In genomic region chr16:49366669-49367068, GRCh38 we compare ENCODE assay signal across 12 cellular contexts. TPM values are rescaled to one million over a fixed set of nuclear protein-coding genes. Genes with fewer than 3 reads are reported as not detected.
A peak's percentile ranks its signal among the peaks of the same experiment; 100 is the strongest.
DNase-seq lines count a peak whose midpoint lies in the region; ATAC-seq and TF ChIP-seq lines count a peak whose summit lies in the region.
"Had no signal": no experiment of that assay in that cellular context is flagged by ENCODE, and none has a peak within 500 bp of the region (broad histone marks: within the 10 kb centered on the region; RNA-seq: fewer than 3 reads in every experiment).

No MANE protein-coding gene starts in this region.

- no TSS peak for BruUV-seq in A673 (replicated peaks; lab: Mats Ljungman, UMichigan)

- POLR2A ChIA-PET in A673 (lab: Charles Lee; ENCODE audit: low non-redundant PET) = no interaction called here

- TF ChIP-seq CTCF in A673 (conservative IDR thresholded peaks at IDR 0.05; ENCODE audit: low read depth, low read length) = no peak

- ATAC-seq in GM19023 (IDR thresholded peaks at IDR 0.05; ENCODE audit: unreplicated experiment) (peak; percentile 45), HG02678 (IDR thresholded peaks at IDR 0.05; ENCODE audit: unreplicated experiment) (peak; percentile 66), HG03565 (IDR thresholded peaks at IDR 0.05; ENCODE audit: unreplicated experiment) (peak; percentile 31)
- ATAC-seq: upper lobe of right lung had no signal

- intact Hi-C loops in A673 (cut with micrococcal nuclease; ENCODE audit: unreplicated experiment) = no loop called here

- no peaks in the 10 kb centered on the region for H3K9me3 ChIP-seq in iPS-20b (ENCODE audit: insufficient read depth, low read depth, low read length)
- H3K9me3 ChIP-seq in effector memory CD4-positive, alpha-beta T cell (ENCODE audit: control insufficient read depth, low read length) = peaks cover 4% of the 10 kb centered on the region
- no peaks in the 10 kb centered on the region for H3K9me3 ChIP-seq in A673 (ENCODE audit: low read depth, low read length, poor library complexity, severe bottlenecking)
- H3K9me3 ChIP-seq: prostate gland, upper lobe of right lung had no signal

- peak overlapping the region; percentile 80; the same call in 1 of the 2 replicates for H3K9ac ChIP-seq in iPS-20b (ENCODE audit: low read depth, low read length)

- H3K4me3 ChIP-seq in iPS-20b (ENCODE audit: low read length) = no peak overlapping the region
- H3K4me3 ChIP-seq in effector memory CD4-positive, alpha-beta T cell (ENCODE audit: insufficient read depth, low read depth, low read length, poor library complexity, severe bottlenecking) = no peak overlapping the region
- H3K4me3 ChIP-seq in A673 (ENCODE audit: low read depth, low read length, poor library complexity, severe bottlenecking) = no peak overlapping the region
- H3K4me3 ChIP-seq: prostate gland, upper lobe of right lung had no signal

- no peaks in the 10 kb centered on the region for H3K36me3 ChIP-seq in iPS-20b (ENCODE audit: insufficient read depth, low read depth, low read length)
- H3K36me3 ChIP-seq in effector memory CD4-positive, alpha-beta T cell (ENCODE audit: control insufficient read depth, insufficient read depth, low read length) = no peaks in the 10 kb centered on the region
- no peaks in the 10 kb centered on the region for H3K36me3 ChIP-seq in A673 (ENCODE audit: insufficient read depth, low read length, poor library complexity, severe bottlenecking)
- H3K36me3 ChIP-seq: prostate gland, upper lobe of right lung had no signal

- DNase-seq in dermis blood vessel endothelial cell (no peak), A673 (ENCODE audit: low spot score) (no peak)
- no peak for DNase-seq in effector CD8-positive, alpha-beta T cell (lab: John Stamatoyannopoulos, UW)
- DNase-seq in effector memory CD4-positive, alpha-beta T cell = no peak
- DNase-seq: NCI-H146, upper lobe of right lung had no signal

- CTCF ChIA-PET in A673 (lab: Charles Lee) = no interaction called here

- H3K27ac ChIP-seq in iPS-20b (ENCODE audit: low read length) (peak overlapping the region; percentile 93), A673 (ENCODE audit: low read depth, low read length, poor library complexity, severe bottlenecking) (no peak overlapping the region)
- H3K27ac ChIP-seq in effector memory CD4-positive, alpha-beta T cell (ENCODE audit: insufficient read depth, low read length, poor library complexity, severe bottlenecking) = no peak overlapping the region
- H3K27ac ChIP-seq: prostate gland, upper lobe of right lung had no signal

- H3K4me1 ChIP-seq in iPS-20b (ENCODE audit: insufficient read depth, low read length) (peaks cover 27% of the 10 kb centered on the region), A673 (ENCODE audit: insufficient read depth, low read length, poor library complexity, severe bottlenecking) (no peaks in the 10 kb centered on the region)
- H3K4me1 ChIP-seq in effector memory CD4-positive, alpha-beta T cell (ENCODE audit: control insufficient read depth, insufficient read depth, low read length, poor library complexity, severe bottlenecking) = no peaks in the 10 kb centered on the region
- H3K4me1 ChIP-seq: prostate gland, upper lobe of right lung had no signal

- H3K27me3 ChIP-seq in iPS-20b (ENCODE audit: insufficient read depth, low read length) (no peaks in the 10 kb centered on the region), A673 (replicated peaks; ENCODE audit: insufficient read depth, low read depth, low read length, poor library complexity) (peaks cover 19% of the 10 kb centered on the region)
- H3K27me3 ChIP-seq in effector memory CD4-positive, alpha-beta T cell (replicated peaks; ENCODE audit: control insufficient read depth, insufficient read depth, low read length, poor library complexity, severe bottlenecking) = no peaks in the 10 kb centered on the region
- H3K27me3 ChIP-seq: upper lobe of right lung had no signal

RNA-seq across cellular contexts. Expression of gene C16orf78, which starts 6.9 kb away (rescaled TPM):
- total RNA-seq in dermis blood vessel endothelial cell (not detected in 2 replicates), A673 (2021) (not detected in 2 replicates)
- total RNA-seq: lower leg skin, prostate gland, upper lobe of right lung had no signal
